In the genomic region with DNA sequence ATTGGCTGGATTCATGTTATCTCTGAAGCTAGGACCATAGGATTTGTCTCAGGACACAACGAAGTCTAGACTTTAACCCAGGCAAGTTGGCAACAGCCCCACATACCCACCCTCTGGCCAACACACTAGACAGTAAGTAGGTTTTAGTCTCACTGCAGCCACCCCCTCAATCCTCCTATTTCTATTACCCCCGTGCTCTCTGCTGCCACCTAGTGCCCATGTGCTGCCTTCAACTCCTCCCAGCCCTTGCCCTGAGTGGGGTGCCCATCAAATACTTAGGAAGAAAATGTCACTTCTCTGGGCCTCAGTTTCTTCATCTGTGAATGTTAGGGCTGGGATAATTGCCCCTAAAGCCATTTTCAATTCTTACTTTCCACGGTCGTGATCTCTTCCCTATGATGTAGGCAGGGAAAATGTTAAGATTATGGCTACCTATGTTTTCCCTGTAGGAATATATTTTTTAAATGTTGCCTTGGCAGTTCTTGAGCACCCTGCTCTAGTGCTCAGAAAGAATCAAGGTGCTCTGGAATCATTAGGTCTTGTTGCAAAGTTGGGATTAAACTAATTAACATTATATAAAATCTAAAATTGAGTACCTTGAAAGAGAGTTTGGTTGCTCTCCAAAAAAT, we compare ENCODE assay signal across 8 cellular contexts.
DNase-seq lines count a peak whose midpoint lies in the region; ATAC-seq and TF ChIP-seq lines count a peak whose summit lies in the region.

No MANE protein-coding gene starts in this region.

- no peak overlapping the region for H2AFZ ChIP-seq in SK-N-SH (ENCODE audit: low read depth)

- no peak overlapping the region for H3K9ac ChIP-seq in SK-N-SH

- no peaks in the 10 kb centered on the region for H3K27me3 Mint-ChIP-seq in stimulated activated memory B cell treated with anti-CD40 and anti-IgM and Interleukin-4, amounts not matched to agents 10 μg/mL and 1 μg/mL and 100 μg/mL, for 72 hours

- no peak overlapping the region for H3K4me3 Mint-ChIP-seq in stimulated activated memory B cell treated with anti-CD40 and anti-IgM and Interleukin-4, amounts not matched to agents 10 μg/mL and 1 μg/mL and 100 μg/mL, for 72 hours

- POLR2A ChIA-PET in SK-N-SH (lab: Yijun Ruan, JAX), result no interaction called here

- 9% methylated on average over 4 of the region's 4 CpGs for WGBS in SK-N-SH (ENCODE audit: low lambda C conversion rate)
- WGBS in testis, 2 donors, result 58 to 60% methylated on average over 4 of the region's 4 CpGs

- H3K4me3 ChIP-seq in SK-N-SH (ENCODE audit: low read depth in 2 of 2, low read length in 1 of 2), result no peak overlapping the region; a peak in 1 of 4 replicates
- H3K4me3 ChIP-seq in fibroblast of mammary gland (ENCODE audit: control insufficient read depth, low read depth, low read length), result no peak overlapping the region
- H3K4me3 ChIP-seq in testis, result no peak overlapping the region

- no peaks in the 10 kb centered on the region for H3K9me3 Mint-ChIP-seq in stimulated activated memory B cell treated with anti-CD40 and anti-IgM and Interleukin-4, amounts not matched to agents 10 μg/mL and 1 μg/mL and 100 μg/mL, for 72 hours

- TF ChIP-seq CTCF in GM13977 (IDR thresholded peaks at IDR 0.05; ENCODE audit: extremely low read depth, insufficient read depth, missing control alignments) (peak; percentile 63), SK-N-SH (IDR thresholded peaks at IDR 0.05) (peak; percentile 56), fibroblast of mammary gland (conservative IDR thresholded peaks at IDR 0.05; ENCODE audit: control insufficient read depth, insufficient read depth, low read depth, low read length) (peak; percentile 67), testis (IDR thresholded peaks at IDR 0.05) (peak in 2 of 3 experiments; percentile 9 to 40)

- no peak for TF ChIP-seq POLR2A in testis (IDR thresholded peaks at IDR 0.05)

- peak; percentile 11 to 39 for DNase-seq in AML-193 (lab: John Stamatoyannopoulos, UW)
- DNase-seq in GM13977 (ENCODE audit: low spot score), result peak; percentile 16
- DNase-seq in SK-N-SH, result no peak
- peak; percentile 7 for DNase-seq in fibroblast of mammary gland (ENCODE audit: low read depth)
- DNase-seq in testis, result peak; percentile 43
- no peak for DNase-seq in effector CD4-positive, alpha-beta T cell
- no peak for DNase-seq in effector CD8-positive, alpha-beta T cell (lab: John Stamatoyannopoulos, UW)

- no peaks in the 10 kb centered on the region for H3K9me2 ChIP-seq in SK-N-SH

- CTCF ChIA-PET in SK-N-SH (lab: Yijun Ruan, JAX), result interaction anchor here (1.0 to 3.2 kb wide), 5 partner anchors 8 to 225 kb away, joined by 3 to 19 read pairs (median 7); no protein-coding TSS in a partner anchor

- H3K4me1 Mint-ChIP-seq in stimulated activated memory B cell treated with anti-CD40 and anti-IgM and Interleukin-4, amounts not matched to agents 10 μg/mL and 1 μg/mL and 100 μg/mL, for 72 hours, result no peaks in the 10 kb centered on the region

- H3K4me1 ChIP-seq in SK-N-SH (ENCODE audit: control insufficient read depth in 1 of 2, insufficient read depth in 2 of 2, low read depth in 1 of 2, low read length in 1 of 2) (no peaks in the 10 kb centered on the region), testis (no peaks in the 10 kb centered on the region)

- H3K27ac Mint-ChIP-seq in stimulated activated memory B cell treated with anti-CD40 and anti-IgM and Interleukin-4, amounts not matched to agents 10 μg/mL and 1 μg/mL and 100 μg/mL, for 72 hours, result no peak overlapping the region

- intact Hi-C loops in testis (cut with DNase I; ENCODE audit: low total_unique reads), result no loop called here

- H3K4me2 ChIP-seq in SK-N-SH, result no peak overlapping the region

- no peaks in the 10 kb centered on the region for H3K9me3 ChIP-seq in SK-N-SH
- H3K9me3 ChIP-seq in testis, result no peaks in the 10 kb centered on the region

- no peak overlapping the region for H3K27ac ChIP-seq in SK-N-SH (ENCODE audit: low read depth in 2 of 2, low read length in 1 of 2)
- H3K27ac ChIP-seq in testis, result no peak overlapping the region

- no peaks in the 10 kb centered on the region for H3K36me3 Mint-ChIP-seq in stimulated activated memory B cell treated with anti-CD40 and anti-IgM and Interleukin-4, amounts not matched to agents 10 μg/mL and 1 μg/mL and 100 μg/mL, for 72 hours

- TF ChIP-seq EP300 in SK-N-SH (IDR thresholded peaks at IDR 0.05; ENCODE audit: borderline replicate concordance in 1 of 2, low read depth in 1 of 2, low read length in 1 of 2), result no peak

- no peaks in the 10 kb centered on the region for H3K79me2 ChIP-seq in SK-N-SH (ENCODE audit: insufficient read depth)

- no peak for TF ChIP-seq RAD21 in SK-N-SH (IDR thresholded peaks at IDR 0.05; ENCODE audit: low read length)

- in situ Hi-C loops in GM13977 (cut with MboI; ENCODE audit: low pct_unique_long_range_greater_than_20kb, low sequenced_read_pairs, unreplicated experiment), result no loop called here

- no peaks in the 10 kb centered on the region for H3F3A ChIP-seq in SK-N-SH (replicated peaks; ENCODE audit: insufficient read depth)

- ATAC-seq in stimulated activated memory B cell treated with anti-CD40 and anti-IgM and Interleukin-4, amounts not matched to agents 10 μg/mL and 1 μg/mL and 100 μg/mL, for 72 hours, result no peak

- H3K36me3 ChIP-seq in SK-N-SH (replicated peaks in 1 of 2; ENCODE audit: control insufficient read depth in 1 of 2, insufficient read depth in 2 of 2, low read length in 1 of 2), result no peaks in the 10 kb centered on the region
- no peaks in the 10 kb centered on the region for H3K36me3 ChIP-seq in testis (ENCODE audit: low read depth, missing control alignments)

- no peaks in the 10 kb centered on the region for H3K27me3 ChIP-seq in SK-N-SH (ENCODE audit: insufficient read depth)
- H3K27me3 ChIP-seq in testis, result no peaks in the 10 kb centered on the region

- H4K20me1 ChIP-seq in SK-N-SH (ENCODE audit: insufficient read depth), result no peaks in the 10 kb centered on the region

TF ChIP-seq in SK-N-SH, 30 proteins besides CTCF, POLR2A, EP300 and RAD21:
- no peak for TF ChIP-seq YY1 (IDR thresholded peaks at IDR 0.05; ENCODE audit: low read depth)
- no peak for TF ChIP-seq RXRA (IDR thresholded peaks at IDR 0.05; ENCODE audit: borderline replicate concordance, low read depth)
- no peak for TF ChIP-seq FOXM1 (IDR thresholded peaks at IDR 0.05; ENCODE audit: low read depth)

Comparison
In these comparisons a context has a peak if more than half of its experiments do, and no peak if none do; other contexts are left out.
1. DNase-seq: peak in AML-193 (2 of 2), GM13977 (single experiment), fibroblast of mammary gland (single experiment) and testis (single experiment); none in SK-N-SH (single experiment), effector CD4-positive, alpha-beta T cell (single experiment) and effector CD8-positive, alpha-beta T cell (single experiment).
2. Peak in every context shown above with its lines, with median percentiles within 50 percentile points of each other: CTCF ChIP-seq.